ENCODE assay signal across 1 cellular context in genomic region chr11:87295237-87295636, GRCh38.
TF ChIP-seq lines count a peak whose summit lies in the region.

No MANE protein-coding gene starts in this region.

TF ChIP-seq in GM12878, 131 proteins besides CTCF, POLR2A, EP300 and RAD21 (continued from another document):
- TF ChIP-seq ZBTB40 (IDR thresholded peaks at IDR 0.05; ENCODE audit: borderline replicate concordance): no peak
- TF ChIP-seq CHD2 (IDR thresholded peaks at IDR 0.05; ENCODE audit: borderline replicate concordance, low read depth, low read length): no peak
- peak; percentile 77 for TF ChIP-seq MTA2 (IDR thresholded peaks at IDR 0.05; ENCODE audit: low read depth)
